In the genomic region with DNA sequence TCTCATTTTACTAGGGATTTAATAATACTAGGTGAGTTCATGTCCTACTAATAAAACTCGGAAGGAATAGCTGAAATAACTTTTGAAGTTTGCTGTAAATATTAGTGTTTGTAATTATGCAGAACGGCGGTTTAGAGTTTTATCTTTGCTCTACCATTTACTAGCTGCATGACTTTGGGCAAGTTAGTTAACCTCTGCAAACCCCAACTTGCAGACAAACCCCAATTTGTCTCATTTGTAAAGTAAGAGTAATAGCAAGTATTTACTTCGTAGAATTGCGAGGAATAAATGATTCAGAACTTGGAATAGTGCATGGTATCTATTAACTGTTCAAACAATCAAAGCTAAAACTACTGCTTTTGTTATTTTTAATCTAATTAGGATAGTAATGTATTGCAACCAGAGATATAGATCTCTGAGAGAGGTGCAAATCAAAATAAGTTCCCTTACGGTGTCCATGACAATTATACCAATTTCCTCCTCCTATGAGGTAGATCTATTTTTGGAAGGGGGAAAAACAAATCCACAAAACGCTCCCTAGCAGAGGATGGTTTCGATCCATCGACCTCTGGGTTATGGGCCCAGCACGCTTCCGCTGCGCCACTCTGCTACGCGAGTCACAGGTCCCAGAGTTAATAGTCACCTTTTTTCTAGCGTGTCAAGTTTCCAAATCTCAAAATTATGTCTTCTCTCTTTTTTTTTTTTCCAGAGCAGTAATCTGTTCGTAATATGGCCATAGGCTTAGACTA, we compare ENCODE assay signal across 1 cellular context.
TF ChIP-seq lines count a peak whose summit lies in the region.

No MANE protein-coding gene starts in this region.

TF ChIP-seq in HepG2, 621 proteins besides CTCF, POLR2A, EP300 and RAD21 (continued from another document and continues in another):
- TF ChIP-seq, protein P1, sequence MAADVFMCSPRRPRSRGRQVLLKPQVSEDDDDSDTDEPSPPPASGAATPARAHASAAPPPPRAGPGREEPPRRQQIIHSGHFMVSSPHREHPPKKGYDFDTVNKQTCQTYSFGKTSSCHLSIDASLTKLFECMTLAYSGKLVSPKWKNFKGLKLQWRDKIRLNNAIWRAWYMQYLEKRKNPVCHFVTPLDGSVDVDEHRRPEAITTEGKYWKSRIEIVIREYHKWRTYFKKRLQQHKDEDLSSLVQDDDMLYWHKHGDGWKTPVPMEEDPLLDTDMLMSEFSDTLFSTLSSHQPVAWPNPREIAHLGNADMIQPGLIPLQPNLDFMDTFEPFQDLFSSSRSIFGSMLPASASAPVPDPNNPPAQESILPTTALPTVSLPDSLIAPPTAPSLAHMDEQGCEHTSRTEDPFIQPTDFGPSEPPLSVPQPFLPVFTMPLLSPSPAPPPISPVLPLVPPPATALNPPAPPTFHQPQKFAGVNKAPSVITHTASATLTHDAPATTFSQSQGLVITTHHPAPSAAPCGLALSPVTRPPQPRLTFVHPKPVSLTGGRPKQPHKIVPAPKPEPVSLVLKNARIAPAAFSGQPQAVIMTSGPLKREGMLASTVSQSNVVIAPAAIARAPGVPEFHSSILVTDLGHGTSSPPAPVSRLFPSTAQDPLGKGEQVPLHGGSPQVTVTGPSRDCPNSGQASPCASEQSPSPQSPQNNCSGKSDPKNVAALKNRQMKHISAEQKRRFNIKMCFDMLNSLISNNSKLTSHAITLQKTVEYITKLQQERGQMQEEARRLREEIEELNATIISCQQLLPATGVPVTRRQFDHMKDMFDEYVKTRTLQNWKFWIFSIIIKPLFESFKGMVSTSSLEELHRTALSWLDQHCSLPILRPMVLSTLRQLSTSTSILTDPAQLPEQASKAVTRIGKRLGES (CRISPR knock-in tag; IDR thresholded peaks at IDR 0.05; ENCODE audit: borderline replicate concordance): no peak
- TF ChIP-seq POGZ (CRISPR knock-in tag; IDR thresholded peaks at IDR 0.05): 0 out of 2 replicates have a peak, but pooled peaks have one; percentile 37
- TF ChIP-seq, protein P2, sequence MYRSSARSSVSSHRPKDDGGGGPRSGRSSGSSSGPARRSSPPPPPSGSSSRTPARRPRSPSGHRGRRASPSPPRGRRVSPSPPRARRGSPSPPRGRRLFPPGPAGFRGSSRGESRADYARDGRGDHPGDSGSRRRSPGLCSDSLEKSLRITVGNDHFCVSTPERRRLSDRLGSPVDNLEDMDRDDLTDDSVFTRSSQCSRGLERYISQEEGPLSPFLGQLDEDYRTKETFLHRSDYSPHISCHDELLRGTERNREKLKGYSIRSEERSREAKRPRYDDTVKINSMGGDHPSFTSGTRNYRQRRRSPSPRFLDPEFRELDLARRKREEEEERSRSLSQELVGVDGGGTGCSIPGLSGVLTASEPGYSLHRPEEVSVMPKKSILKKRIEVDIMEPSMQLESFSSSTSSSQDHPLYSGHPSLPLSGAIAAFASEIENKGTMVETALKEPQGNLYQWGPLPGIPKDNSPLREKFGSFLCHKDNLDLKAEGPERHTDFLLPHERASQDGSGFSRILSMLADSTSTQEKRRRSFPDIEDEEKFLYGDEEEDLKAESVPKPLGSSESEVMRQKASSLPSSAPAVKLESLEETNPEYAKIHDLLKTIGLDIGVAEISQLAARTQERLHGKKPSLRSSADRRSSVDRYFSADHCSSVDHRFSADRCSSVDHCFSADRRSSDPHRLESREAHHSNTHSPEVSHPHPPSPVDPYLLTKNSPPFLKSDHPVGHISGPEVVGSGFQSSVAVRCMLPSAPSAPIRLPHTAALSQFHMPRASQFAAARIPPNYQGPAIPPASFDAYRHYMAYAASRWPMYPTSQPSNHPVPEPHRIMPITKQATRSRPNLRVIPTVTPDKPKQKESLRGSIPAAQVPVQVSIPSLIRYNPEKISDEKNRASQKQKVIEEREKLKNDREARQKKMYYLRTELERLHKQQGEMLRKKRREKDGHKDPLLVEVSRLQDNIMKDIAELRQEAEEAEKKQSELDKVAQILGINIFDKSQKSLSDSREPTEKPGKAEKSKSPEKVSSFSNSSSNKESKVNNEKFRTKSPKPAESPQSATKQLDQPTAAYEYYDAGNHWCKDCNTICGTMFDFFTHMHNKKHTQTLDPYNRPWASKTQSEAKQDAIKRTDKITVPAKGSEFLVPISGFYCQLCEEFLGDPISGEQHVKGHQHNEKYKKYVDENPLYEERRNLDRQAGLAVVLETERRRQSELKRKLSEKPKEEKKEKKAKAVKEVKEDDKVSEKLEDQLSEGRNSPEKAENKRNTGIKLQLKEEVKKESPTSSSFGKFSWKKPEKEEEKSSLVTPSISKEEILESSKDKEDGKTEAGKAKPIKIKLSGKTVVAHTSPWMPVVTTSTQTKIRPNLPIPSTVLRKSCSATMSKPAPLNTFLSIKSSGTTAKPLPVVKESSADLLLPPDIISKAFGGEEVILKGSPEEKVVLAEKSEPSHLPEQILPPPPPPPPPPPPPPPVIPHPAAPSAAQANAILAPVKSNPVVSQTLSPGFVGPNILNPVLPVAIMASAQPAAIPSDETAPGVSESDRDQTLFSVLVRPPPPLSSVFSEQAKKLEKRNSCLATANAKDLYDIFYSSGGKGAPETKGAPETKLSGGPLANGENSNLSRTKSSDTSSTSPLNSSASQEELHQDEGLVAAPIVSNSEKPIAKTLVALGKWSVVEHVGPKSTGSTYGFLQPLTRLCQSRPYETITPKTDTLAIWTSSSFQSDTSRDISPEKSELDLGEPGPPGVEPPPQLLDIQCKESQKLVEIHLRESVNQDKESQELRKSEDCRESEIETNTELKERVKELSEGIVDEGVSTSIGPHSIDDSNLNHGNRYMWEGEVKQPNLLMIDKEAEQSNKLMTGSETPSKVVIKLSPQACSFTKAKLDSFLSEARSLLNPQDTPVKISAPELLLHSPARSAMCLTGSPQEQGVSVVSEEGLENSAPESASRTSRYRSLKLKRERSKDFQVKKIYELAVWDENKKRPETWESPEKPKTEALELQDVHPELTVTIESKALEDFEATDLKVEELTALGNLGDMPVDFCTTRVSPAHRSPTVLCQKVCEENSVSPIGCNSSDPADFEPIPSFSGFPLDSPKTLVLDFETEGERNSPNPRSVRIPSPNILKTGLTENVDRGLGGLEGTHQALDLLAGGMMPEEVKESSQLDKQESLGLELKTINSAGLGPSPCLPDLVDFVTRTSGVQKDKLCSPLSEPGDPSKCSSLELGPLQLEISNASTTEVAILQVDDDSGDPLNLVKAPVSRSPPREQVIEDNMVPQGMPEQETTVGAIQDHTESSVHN (CRISPR knock-in tag; IDR thresholded peaks at IDR 0.05): no peak
- TF ChIP-seq ZNF878 (CRISPR knock-in tag; IDR thresholded peaks at IDR 0.05): no peak
- TF ChIP-seq ZNF17 (CRISPR knock-in tag; IDR thresholded peaks at IDR 0.05): no peak
- no peak for TF ChIP-seq IKZF1 (IDR thresholded peaks at IDR 0.05)
- TF ChIP-seq KLF9 (CRISPR knock-in tag; IDR thresholded peaks at IDR 0.05; ENCODE audit: low read depth): peak; percentile 57; the same call in 1 of the 2 replicates
- TF ChIP-seq, protein P3, sequence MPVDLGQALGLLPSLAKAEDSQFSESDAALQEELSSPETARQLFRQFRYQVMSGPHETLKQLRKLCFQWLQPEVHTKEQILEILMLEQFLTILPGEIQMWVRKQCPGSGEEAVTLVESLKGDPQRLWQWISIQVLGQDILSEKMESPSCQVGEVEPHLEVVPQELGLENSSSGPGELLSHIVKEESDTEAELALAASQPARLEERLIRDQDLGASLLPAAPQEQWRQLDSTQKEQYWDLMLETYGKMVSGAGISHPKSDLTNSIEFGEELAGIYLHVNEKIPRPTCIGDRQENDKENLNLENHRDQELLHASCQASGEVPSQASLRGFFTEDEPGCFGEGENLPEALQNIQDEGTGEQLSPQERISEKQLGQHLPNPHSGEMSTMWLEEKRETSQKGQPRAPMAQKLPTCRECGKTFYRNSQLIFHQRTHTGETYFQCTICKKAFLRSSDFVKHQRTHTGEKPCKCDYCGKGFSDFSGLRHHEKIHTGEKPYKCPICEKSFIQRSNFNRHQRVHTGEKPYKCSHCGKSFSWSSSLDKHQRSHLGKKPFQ (CRISPR knock-in tag; IDR thresholded peaks at IDR 0.05; ENCODE audit: insufficient replicate concordance): no peak
- no peak for TF ChIP-seq TAF15 (IDR thresholded peaks at IDR 0.05; ENCODE audit: low read depth, low read length, poor library complexity, severe bottlenecking)
- TF ChIP-seq, protein P4, sequence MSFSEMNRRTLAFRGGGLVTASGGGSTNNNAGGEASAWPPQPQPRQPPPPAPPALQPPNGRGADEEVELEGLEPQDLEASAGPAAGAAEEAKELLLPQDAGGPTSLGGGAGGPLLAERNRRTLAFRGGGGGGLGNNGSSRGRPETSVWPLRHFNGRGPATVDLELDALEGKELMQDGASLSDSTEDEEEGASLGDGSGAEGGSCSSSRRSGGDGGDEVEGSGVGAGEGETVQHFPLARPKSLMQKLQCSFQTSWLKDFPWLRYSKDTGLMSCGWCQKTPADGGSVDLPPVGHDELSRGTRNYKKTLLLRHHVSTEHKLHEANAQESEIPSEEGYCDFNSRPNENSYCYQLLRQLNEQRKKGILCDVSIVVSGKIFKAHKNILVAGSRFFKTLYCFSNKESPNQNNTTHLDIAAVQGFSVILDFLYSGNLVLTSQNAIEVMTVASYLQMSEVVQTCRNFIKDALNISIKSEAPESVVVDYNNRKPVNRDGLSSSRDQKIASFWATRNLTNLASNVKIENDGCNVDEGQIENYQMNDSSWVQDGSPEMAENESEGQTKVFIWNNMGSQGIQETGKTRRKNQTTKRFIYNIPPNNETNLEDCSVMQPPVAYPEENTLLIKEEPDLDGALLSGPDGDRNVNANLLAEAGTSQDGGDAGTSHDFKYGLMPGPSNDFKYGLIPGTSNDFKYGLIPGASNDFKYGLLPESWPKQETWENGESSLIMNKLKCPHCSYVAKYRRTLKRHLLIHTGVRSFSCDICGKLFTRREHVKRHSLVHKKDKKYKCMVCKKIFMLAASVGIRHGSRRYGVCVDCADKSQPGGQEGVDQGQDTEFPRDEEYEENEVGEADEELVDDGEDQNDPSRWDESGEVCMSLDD (CRISPR knock-in tag; IDR thresholded peaks at IDR 0.05; ENCODE audit: borderline replicate concordance): peak; percentile 37; the same call in 1 of the 2 replicates
- TF ChIP-seq SALL1 (CRISPR knock-in tag; IDR thresholded peaks at IDR 0.05): peak; percentile 87
- TF ChIP-seq ZNF501 (CRISPR knock-in tag; IDR thresholded peaks at IDR 0.05): no peak
- no peak for TF ChIP-seq SMARCE1 (IDR thresholded peaks at IDR 0.05; ENCODE audit: borderline replicate concordance)
- peak; percentile 97 for TF ChIP-seq ZBED4 (CRISPR knock-in tag; IDR thresholded peaks at IDR 0.05; ENCODE audit: borderline replicate concordance)
- no peak for TF ChIP-seq ZNF567 (CRISPR knock-in tag; IDR thresholded peaks at IDR 0.05; ENCODE audit: borderline replicate concordance)
- no peak for TF ChIP-seq U2AF2 (IDR thresholded peaks at IDR 0.05; ENCODE audit: low read depth, low read length)
- TF ChIP-seq, protein P5, sequence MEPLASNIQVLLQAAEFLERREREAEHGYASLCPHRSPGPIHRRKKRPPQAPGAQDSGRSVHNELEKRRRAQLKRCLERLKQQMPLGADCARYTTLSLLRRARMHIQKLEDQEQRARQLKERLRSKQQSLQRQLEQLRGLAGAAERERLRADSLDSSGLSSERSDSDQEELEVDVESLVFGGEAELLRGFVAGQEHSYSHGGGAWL (CRISPR knock-in tag; IDR thresholded peaks at IDR 0.05): 0 out of 2 replicates have a peak, but pooled peaks have one; percentile 27
- TF ChIP-seq LBX2 (CRISPR knock-in tag; IDR thresholded peaks at IDR 0.05; ENCODE audit: borderline replicate concordance): no peak
- TF ChIP-seq, protein P6, sequence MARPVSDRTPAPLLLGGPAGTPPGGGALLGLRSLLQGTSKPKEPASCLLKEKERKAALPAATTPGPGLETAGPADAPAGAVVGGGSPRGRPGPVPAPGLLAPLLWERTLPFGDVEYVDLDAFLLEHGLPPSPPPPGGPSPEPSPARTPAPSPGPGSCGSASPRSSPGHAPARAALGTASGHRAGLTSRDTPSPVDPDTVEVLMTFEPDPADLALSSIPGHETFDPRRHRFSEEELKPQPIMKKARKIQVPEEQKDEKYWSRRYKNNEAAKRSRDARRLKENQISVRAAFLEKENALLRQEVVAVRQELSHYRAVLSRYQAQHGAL (CRISPR knock-in tag; IDR thresholded peaks at IDR 0.05; ENCODE audit: not compliant biosample characterization): no peak
- TF ChIP-seq HOXA3 (CRISPR knock-in tag; IDR thresholded peaks at IDR 0.05): peak; percentile 74; the same call in 1 of the 2 replicates
- no peak for TF ChIP-seq ZBTB2 (CRISPR knock-in tag; IDR thresholded peaks at IDR 0.05; ENCODE audit: low read depth)
